1 cellular context compared by ENCODE assay signal in genomic region chr7:4683043-4683883, GRCh38.
TF ChIP-seq lines count a peak whose summit lies in the region.

No MANE protein-coding gene starts in this region.

TF ChIP-seq in K562, 482 proteins besides CTCF, POLR2A, EP300 and RAD21 (continued from another document and continues in another):
- TF ChIP-seq ZNF609 (CRISPR knock-in tag; IDR thresholded peaks at IDR 0.05; ENCODE audit: borderline replicate concordance), result no peak
- no peak for TF ChIP-seq TEAD2 (tag; IDR thresholded peaks at IDR 0.05)
- TF ChIP-seq RREB1 (CRISPR knock-in tag; IDR thresholded peaks at IDR 0.05), result no peak
- no peak for TF ChIP-seq XRCC5 (IDR thresholded peaks at IDR 0.05; ENCODE audit: low read depth, low read length)
- no peak for TF ChIP-seq ZNF124 (CRISPR knock-in tag; IDR thresholded peaks at IDR 0.05)
- no peak for TF ChIP-seq ZNF778 (CRISPR knock-in tag; IDR thresholded peaks at IDR 0.05)
- TF ChIP-seq MAFF (IDR thresholded peaks at IDR 0.05; ENCODE audit: low read length), result no peak
- TF ChIP-seq TBP (optimal IDR thresholded peaks at IDR 0.05; ENCODE audit: low read depth, low read length), result no peak
- no peak for TF ChIP-seq ZBTB43 (CRISPR knock-in tag; IDR thresholded peaks at IDR 0.05)
- no peak for TF ChIP-seq THRB (CRISPR knock-in tag; conservative IDR thresholded peaks at IDR 0.05)
- TF ChIP-seq FUS (optimal IDR thresholded peaks at IDR 0.05; ENCODE audit: low read depth, low read length), result no peak
- no peak for TF ChIP-seq ATF6 (CRISPR knock-in tag; IDR thresholded peaks at IDR 0.05)
- TF ChIP-seq TAF1 (IDR thresholded peaks at IDR 0.05; ENCODE audit: control insufficient read depth, extremely low read depth, insufficient read depth, low read length, severe bottlenecking), result no peak
- no peak for TF ChIP-seq KDM1A (IDR thresholded peaks at IDR 0.05)
- no peak; the same call in 1 of the 2 replicates for TF ChIP-seq NKRF (IDR thresholded peaks at IDR 0.05; ENCODE audit: borderline replicate concordance)
- TF ChIP-seq LCOR (CRISPR knock-in tag; IDR thresholded peaks at IDR 0.05), result no peak
- no peak for TF ChIP-seq ZNF639 (CRISPR knock-in tag; conservative IDR thresholded peaks at IDR 0.05 in 1 of 2, IDR thresholded peaks at IDR 0.05 in 1 of 2)
- TF ChIP-seq ZSCAN29 (IDR thresholded peaks at IDR 0.05), result no peak
- no peak for TF ChIP-seq TFAM (CRISPR knock-in tag; conservative IDR thresholded peaks at IDR 0.05)
- TF ChIP-seq ZNF121 (CRISPR knock-in tag; conservative IDR thresholded peaks at IDR 0.05), result no peak
- no peak for TF ChIP-seq NR2C2 (CRISPR knock-in tag; IDR thresholded peaks at IDR 0.05)
- peak; percentile 86 for TF ChIP-seq NR2C2 (tag; IDR thresholded peaks at IDR 0.05)
- no peak for TF ChIP-seq POLR2B (IDR thresholded peaks at IDR 0.05; ENCODE audit: low read depth, partially characterized antibody)
- no peak for TF ChIP-seq ZNF655 (CRISPR knock-in tag; IDR thresholded peaks at IDR 0.05)
- TF ChIP-seq XRCC3 (IDR thresholded peaks at IDR 0.05), result no peak
- no peak for TF ChIP-seq CBX2 (IDR thresholded peaks at IDR 0.05; ENCODE audit: insufficient read depth, low read length, poor library complexity, severe bottlenecking)
- no peak for TF ChIP-seq PHB2 (IDR thresholded peaks at IDR 0.05; ENCODE audit: low read depth)
- TF ChIP-seq ZBTB5 (IDR thresholded peaks at IDR 0.05), result no peak
- TF ChIP-seq TCF7L2 (IDR thresholded peaks at IDR 0.05; ENCODE audit: low read depth, low read length), result no peak
- no peak for TF ChIP-seq NCOR1 (IDR thresholded peaks at IDR 0.05)
